Comparison of ENCODE assay signal across 12 cellular contexts in the genomic region with DNA sequence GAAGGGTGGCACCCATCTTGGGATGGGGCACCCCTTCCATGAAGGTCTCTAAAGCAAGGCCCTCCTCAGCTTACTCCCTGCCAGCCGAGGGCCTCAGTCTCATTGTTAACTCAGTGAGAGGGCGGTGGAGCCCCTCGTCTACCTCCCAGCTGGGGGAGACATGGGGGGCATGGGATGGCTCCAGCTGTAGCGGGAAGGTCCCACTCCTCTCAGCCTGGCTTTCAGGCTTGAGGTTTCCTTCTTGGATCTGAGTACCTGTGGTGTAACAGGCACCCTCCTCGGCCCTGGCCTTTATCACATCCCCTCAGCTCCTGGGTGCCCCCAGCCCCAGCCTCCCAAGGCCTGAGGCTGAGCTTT. TPM values are rescaled to one million over a fixed set of nuclear protein-coding genes. Genes with fewer than 3 reads are reported as not detected.
A peak's percentile ranks its signal among the peaks of the same experiment; 100 is the strongest.
DNase-seq lines count a peak whose midpoint lies in the region; ATAC-seq and TF ChIP-seq lines count a peak whose summit lies in the region.
"Had no signal": no experiment of that assay in that cellular context is flagged by ENCODE, and none has a peak within 500 bp of the region (broad histone marks: within the 10 kb centered on the region; RNA-seq: fewer than 3 reads in every experiment).

No MANE protein-coding gene starts in this region.

- H3K4me1 Mint-ChIP-seq in T-helper 2 cell treated with Interferon-gamma antibody and Interleukin-4, amounts not matched to agents 5 μg/mL and 100 μg/mL, for 36 hours (ENCODE audit: low read depth), result peaks cover 22% of the 10 kb centered on the region
- peaks cover 43% of the 10 kb centered on the region for H3K4me1 Mint-ChIP-seq in stimulated activated memory B cell treated with anti-CD40 and anti-IgM and Interleukin-4, amounts not matched to agents 10 μg/mL and 1 μg/mL and 100 μg/mL, for 72 hours

- TF ChIP-seq CTCF in RWPE2 (IDR thresholded peaks at IDR 0.05; ENCODE audit: poor library complexity, severe bottlenecking) (no peak), epithelial cell of proximal tubule (conservative IDR thresholded peaks at IDR 0.05; ENCODE audit: low read depth, low read length) (no peak), foreskin fibroblast (IDR thresholded peaks at IDR 0.05; ENCODE audit: low read depth, low read length) (no peak)

- no peaks in the 10 kb centered on the region for H3K4me1 ChIP-seq in RWPE2 (ENCODE audit: insufficient read depth, poor library complexity, severe bottlenecking)

- ATAC-seq in RWPE2 (ENCODE audit: low read depth), result no peak
- no peak for ATAC-seq in stimulated activated memory B cell treated with anti-CD40 and anti-IgM and Interleukin-4, amounts not matched to agents 10 μg/mL and 1 μg/mL and 100 μg/mL, for 72 hours

- DNase-seq in T-helper 2 cell treated with Interferon-gamma antibody and Interleukin-4, amounts not matched to agents 5 μg/mL and 100 μg/mL, for 36 hours (ENCODE audit: low spot score), result no peak
- no peak for DNase-seq in T-helper 2 cell
- no peak for DNase-seq in RWPE2 (ENCODE audit: low spot score)
- DNase-seq in epithelial cell of proximal tubule (ENCODE audit: low read depth), result no peak
- no peak for DNase-seq in foreskin fibroblast
- DNase-seq in superior temporal gyrus (ENCODE audit: extremely low spot score), result no peak
- no peak for DNase-seq in putamen (ENCODE audit: low spot score)
- DNase-seq: ACHN, NCI-H2081 treated with DMSO at 0.1 percent for 48 hours, T1000 had no signal

- H3K36me3 ChIP-seq in RWPE2 (ENCODE audit: low read depth), result peaks cover 35% of the 10 kb centered on the region
- H3K36me3 ChIP-seq: neutrophil had no signal

- H3K27me3 ChIP-seq in RWPE2 (ENCODE audit: insufficient read depth, poor library complexity, severe bottlenecking), result no peaks in the 10 kb centered on the region

- H3K9me3 ChIP-seq in RWPE2 (ENCODE audit: severe bottlenecking), result no peaks in the 10 kb centered on the region
- H3K9me3 ChIP-seq: neutrophil had no signal

- H3K9me3 Mint-ChIP-seq in T-helper 2 cell treated with Interferon-gamma antibody and Interleukin-4, amounts not matched to agents 5 μg/mL and 100 μg/mL, for 36 hours, result peaks cover 12% of the 10 kb centered on the region
- H3K9me3 Mint-ChIP-seq in stimulated activated memory B cell treated with anti-CD40 and anti-IgM and Interleukin-4, amounts not matched to agents 10 μg/mL and 1 μg/mL and 100 μg/mL, for 72 hours, result peaks cover 4% of the 10 kb centered on the region

- H3K27ac ChIP-seq in RWPE2 (ENCODE audit: poor library complexity, severe bottlenecking), result peak overlapping the region; percentile 86
- H3K27ac ChIP-seq: neutrophil had no signal

- H3K27me3 Mint-ChIP-seq in T-helper 2 cell treated with Interferon-gamma antibody and Interleukin-4, amounts not matched to agents 5 μg/mL and 100 μg/mL, for 36 hours (ENCODE audit: low read depth), result peaks cover 2% of the 10 kb centered on the region
- H3K27me3 Mint-ChIP-seq in stimulated activated memory B cell treated with anti-CD40 and anti-IgM and Interleukin-4, amounts not matched to agents 10 μg/mL and 1 μg/mL and 100 μg/mL, for 72 hours, result no peaks in the 10 kb centered on the region

- H3K27ac Mint-ChIP-seq in T-helper 2 cell treated with Interferon-gamma antibody and Interleukin-4, amounts not matched to agents 5 μg/mL and 100 μg/mL, for 36 hours, result no peak overlapping the region
- H3K27ac Mint-ChIP-seq in stimulated activated memory B cell treated with anti-CD40 and anti-IgM and Interleukin-4, amounts not matched to agents 10 μg/mL and 1 μg/mL and 100 μg/mL, for 72 hours, result no peak overlapping the region

- H3K4me3 Mint-ChIP-seq in T-helper 2 cell treated with Interferon-gamma antibody and Interleukin-4, amounts not matched to agents 5 μg/mL and 100 μg/mL, for 36 hours, result peak overlapping the region; percentile 97
- peak overlapping the region; percentile 9 for H3K4me3 Mint-ChIP-seq in stimulated activated memory B cell treated with anti-CD40 and anti-IgM and Interleukin-4, amounts not matched to agents 10 μg/mL and 1 μg/mL and 100 μg/mL, for 72 hours

- H3K4me3 ChIP-seq in RWPE2 (ENCODE audit: severe bottlenecking) (no peak overlapping the region), epithelial cell of proximal tubule (ENCODE audit: low read depth, low read length) (peak overlapping the region; percentile 86), foreskin fibroblast (ENCODE audit: low read depth in 1 of 2, low read length in 2 of 2) (no peak overlapping the region)

- H3K36me3 Mint-ChIP-seq in T-helper 2 cell treated with Interferon-gamma antibody and Interleukin-4, amounts not matched to agents 5 μg/mL and 100 μg/mL, for 36 hours (ENCODE audit: low read depth), result peaks cover 42% of the 10 kb centered on the region
- H3K36me3 Mint-ChIP-seq in stimulated activated memory B cell treated with anti-CD40 and anti-IgM and Interleukin-4, amounts not matched to agents 10 μg/mL and 1 μg/mL and 100 μg/mL, for 72 hours, result peaks cover 45% of the 10 kb centered on the region

RNA-seq across cellular contexts. Expression of a gene that starts 2.0 kb away (rescaled TPM):
- total RNA-seq in epithelial cell of proximal tubule, result 901 and 1,073 TPM in 2 replicates

RNA-seq across cellular contexts. Expression of a gene that starts 38.5 kb away (rescaled TPM):
- 13.1 and 14.3 TPM in 2 replicates for total RNA-seq in epithelial cell of proximal tubule

RNA-seq across cellular contexts. Expression of a gene that starts 57.3 kb away (rescaled TPM):
- total RNA-seq in epithelial cell of proximal tubule, result 0.12 and 2.3 TPM in 2 replicates
